Comparison of ENCODE assay signal across 6 cellular contexts in the genomic region with DNA sequence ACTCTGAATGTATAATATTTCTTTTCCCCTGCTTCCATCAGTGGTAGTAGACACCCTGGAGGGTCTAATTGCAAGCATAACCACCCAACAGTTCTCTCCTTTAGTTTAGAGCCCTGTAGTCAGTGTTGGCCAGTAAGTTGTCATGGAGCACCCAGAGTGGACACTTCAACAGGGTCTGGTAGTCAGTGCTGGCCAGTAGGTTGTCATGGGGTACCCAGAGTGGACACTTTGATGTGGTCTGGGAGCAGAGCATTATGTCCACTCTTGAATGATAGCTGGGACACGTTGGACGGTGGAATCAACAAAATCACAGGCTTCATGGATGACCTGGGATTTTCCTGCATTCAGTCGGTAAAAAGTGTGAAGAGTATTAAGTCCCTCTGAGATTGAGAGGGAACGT.
A peak's percentile ranks its signal among the peaks of the same experiment; 100 is the strongest.
DNase-seq lines count a peak whose midpoint lies in the region; ATAC-seq and TF ChIP-seq lines count a peak whose summit lies in the region.
"Not testable (repeated sequence)": the region's sequence is repeated elsewhere in the genome, so short reads cannot be mapped to it uniquely, and the experiment has no call there.

No MANE protein-coding gene starts in this region.

- not testable (repeated sequence) for H2BK120ac ChIP-seq in trophoblast cell (ENCODE audit: insufficient read depth, low read length, poor library complexity)

- H3K23ac ChIP-seq in trophoblast cell (ENCODE audit: low read length): not testable (repeated sequence)

- H2BK12ac ChIP-seq in trophoblast cell (ENCODE audit: low read length): not testable (repeated sequence)

- H4K91ac ChIP-seq in trophoblast cell (ENCODE audit: low read depth, low read length): not testable (repeated sequence)

- TF ChIP-seq EP300 in esophagus muscularis mucosa (IDR thresholded peaks at IDR 0.05); upper lobe of left lung (IDR thresholded peaks at IDR 0.05): not testable (repeated sequence)

- H3K4me2 ChIP-seq in GM23338; trophoblast cell (ENCODE audit: low read length): not testable (repeated sequence)

- H4K12ac ChIP-seq in trophoblast cell (ENCODE audit: low read depth, low read length): not testable (repeated sequence)

- H2BK5ac ChIP-seq in trophoblast cell (ENCODE audit: low read depth, low read length, poor library complexity): not testable (repeated sequence)

- H2AK5ac ChIP-seq in trophoblast cell (ENCODE audit: low read length): not testable (repeated sequence)

- not testable (repeated sequence) for DNase-seq in GM23338 (ENCODE audit: low spot score); right cardiac atrium; upper lobe of left lung
- peak; percentile 45 for DNase-seq in activated CD4-positive, alpha-beta T cell treated with anti-CD3 and anti-CD28 coated beads, Interleukin-2, amount 10 ng/mL, durations not matched to agents 24 days and 14 days
- DNase-seq in esophagus muscularis mucosa (ENCODE audit: extremely low spot score): peak; percentile 92
- DNase-seq in trophoblast cell: peak in 1 of 2 donors; percentile 0

- ATAC-seq in GM23338: not testable (repeated sequence)
- ATAC-seq in right cardiac atrium (peak; percentile 41), upper lobe of left lung (ENCODE audit: low FRiP score in 2 of 2) (peak; percentile 37 to 73)

- H3K27ac Mint-ChIP-seq in GM23338; activated CD4-positive, alpha-beta T cell treated with anti-CD3 and anti-CD28 coated beads, Interleukin-2, amount 10 ng/mL, durations not matched to agents 24 days and 14 days: not testable (repeated sequence)

- WGBS in esophagus muscularis mucosa: 76% methylated on average over 4 of the region's 4 CpGs
- 67% methylated on average over 4 of the region's 4 CpGs for WGBS in right cardiac atrium
- WGBS in trophoblast cell (ENCODE audit: extremely low coverage, insufficient coverage, insufficient read length): no CpG with 5 or more reads among the region's 4 CpGs
- 69 to 80% methylated on average over 4 of the region's 4 CpGs for WGBS in upper lobe of left lung, 2 donors

- H2AFZ ChIP-seq in GM23338; trophoblast cell (ENCODE audit: insufficient read depth, low read length, poor library complexity): not testable (repeated sequence)

- not testable (repeated sequence) for H3K4me3 Mint-ChIP-seq in GM23338; activated CD4-positive, alpha-beta T cell treated with anti-CD3 and anti-CD28 coated beads, Interleukin-2, amount 10 ng/mL, durations not matched to agents 24 days and 14 days

- peaks cover 20% of the 10 kb centered on the region for H3K36me3 ChIP-seq in GM23338 (ENCODE audit: insufficient read depth)
- not testable (repeated sequence) for H3K36me3 ChIP-seq in esophagus muscularis mucosa; trophoblast cell (ENCODE audit: control insufficient read depth in 1 of 2, insufficient read depth in 2 of 2, low read length in 2 of 2); upper lobe of left lung

- H3K4me3 ChIP-seq in GM23338: 0 out of 2 replicates have a peak overlapping the region, but pooled peaks have one; percentile 23
- H3K4me3 ChIP-seq in esophagus muscularis mucosa; right cardiac atrium (ENCODE audit: low read length); trophoblast cell (ENCODE audit: low read depth, low read length); upper lobe of left lung: not testable (repeated sequence)

- peaks cover 22% of the 10 kb centered on the region for H3K36me3 Mint-ChIP-seq in GM23338 (ENCODE audit: low read depth)
- not testable (repeated sequence) for H3K36me3 Mint-ChIP-seq in activated CD4-positive, alpha-beta T cell treated with anti-CD3 and anti-CD28 coated beads, Interleukin-2, amount 10 ng/mL, durations not matched to agents 24 days and 14 days (ENCODE audit: low read depth)

- H3K4ac ChIP-seq in trophoblast cell (ENCODE audit: low read depth, low read length): not testable (repeated sequence)

- not testable (repeated sequence) for H3K18ac ChIP-seq in trophoblast cell (ENCODE audit: low read length)

- intact Hi-C loops in activated CD4-positive, alpha-beta T cell treated with anti-CD3 and anti-CD28 coated beads, Interleukin-2, amount 10 ng/mL, durations not matched to agents 24 days and 14 days (cut with micrococcal nuclease); esophagus muscularis mucosa (cut with DNase I); right cardiac atrium (cut with DNase I): not testable (repeated sequence)

- H4K20me1 ChIP-seq in GM23338 (replicated peaks; ENCODE audit: insufficient read depth): not testable (repeated sequence)

- H3F3A ChIP-seq in GM23338 (replicated peaks; ENCODE audit: low read depth): not testable (repeated sequence)

- not testable (repeated sequence) for H3K9me2 ChIP-seq in GM23338 (ENCODE audit: insufficient read depth)

- H3K9me3 ChIP-seq in esophagus muscularis mucosa: peaks cover 0 to 13% (median 5%) of the 10 kb centered on the region in 4 donors
- H3K9me3 ChIP-seq in right cardiac atrium (ENCODE audit: control insufficient read depth, low read length); trophoblast cell (ENCODE audit: insufficient read depth, low read depth, low read length): not testable (repeated sequence)
- H3K9me3 ChIP-seq in upper lobe of left lung: peaks cover 0 to 15% (median 2%) of the 10 kb centered on the region in 4 donors

- not testable (repeated sequence) for H3K27me3 ChIP-seq in GM23338 (ENCODE audit: insufficient read depth); esophagus muscularis mucosa; right cardiac atrium (ENCODE audit: control insufficient read depth, insufficient read depth); trophoblast cell (ENCODE audit: insufficient read depth, low read length); upper lobe of left lung

- not testable (repeated sequence) for H3K27me3 Mint-ChIP-seq in GM23338 (ENCODE audit: insufficient read depth, low read depth, poor library complexity); activated CD4-positive, alpha-beta T cell treated with anti-CD3 and anti-CD28 coated beads, Interleukin-2, amount 10 ng/mL, durations not matched to agents 24 days and 14 days

- not testable (repeated sequence) for H3K79me2 ChIP-seq in GM23338 (replicated peaks; ENCODE audit: insufficient read depth); trophoblast cell (ENCODE audit: control insufficient read depth, insufficient read depth, low read length, poor library complexity)

- H3K9me3 Mint-ChIP-seq in GM23338: not testable (repeated sequence)
- H3K9me3 Mint-ChIP-seq in activated CD4-positive, alpha-beta T cell treated with anti-CD3 and anti-CD28 coated beads, Interleukin-2, amount 10 ng/mL, durations not matched to agents 24 days and 14 days: peaks cover 19% of the 10 kb centered on the region

- not testable (repeated sequence) for H3K79me1 ChIP-seq in trophoblast cell (ENCODE audit: low read length)

- not testable (repeated sequence) for TF ChIP-seq CTCF in GM23338 (conservative IDR thresholded peaks at IDR 0.05; ENCODE audit: low read depth in 2 of 2); esophagus muscularis mucosa (IDR thresholded peaks at IDR 0.05); upper lobe of left lung (IDR thresholded peaks at IDR 0.05)

- peak overlapping the region; percentile 61 for H3K9ac ChIP-seq in trophoblast cell (ENCODE audit: low read length)

- H3K27ac ChIP-seq in GM23338 (ENCODE audit: low read depth); esophagus muscularis mucosa (replicated peaks in 1 of 4); right cardiac atrium (ENCODE audit: low read length); trophoblast cell (ENCODE audit: low read depth, low read length); upper lobe of left lung: not testable (repeated sequence)

- H3K4me1 ChIP-seq in GM23338 (ENCODE audit: insufficient read depth); esophagus muscularis mucosa; right cardiac atrium (ENCODE audit: control insufficient read depth, insufficient read depth, low read length); trophoblast cell (ENCODE audit: control insufficient read depth in 1 of 2, insufficient read depth in 2 of 2, low read length in 2 of 2); upper lobe of left lung: not testable (repeated sequence)

- H3K4me1 Mint-ChIP-seq in GM23338; activated CD4-positive, alpha-beta T cell treated with anti-CD3 and anti-CD28 coated beads, Interleukin-2, amount 10 ng/mL, durations not matched to agents 24 days and 14 days: not testable (repeated sequence)

- not testable (repeated sequence) for H4K8ac ChIP-seq in trophoblast cell (ENCODE audit: low read depth, low read length)

- TF ChIP-seq POLR2A in esophagus muscularis mucosa (IDR thresholded peaks at IDR 0.05; ENCODE audit: low read depth); upper lobe of left lung (IDR thresholded peaks at IDR 0.05): not testable (repeated sequence)

- H3K14ac ChIP-seq in trophoblast cell (ENCODE audit: low read length): not testable (repeated sequence)
